In the genomic region with DNA sequence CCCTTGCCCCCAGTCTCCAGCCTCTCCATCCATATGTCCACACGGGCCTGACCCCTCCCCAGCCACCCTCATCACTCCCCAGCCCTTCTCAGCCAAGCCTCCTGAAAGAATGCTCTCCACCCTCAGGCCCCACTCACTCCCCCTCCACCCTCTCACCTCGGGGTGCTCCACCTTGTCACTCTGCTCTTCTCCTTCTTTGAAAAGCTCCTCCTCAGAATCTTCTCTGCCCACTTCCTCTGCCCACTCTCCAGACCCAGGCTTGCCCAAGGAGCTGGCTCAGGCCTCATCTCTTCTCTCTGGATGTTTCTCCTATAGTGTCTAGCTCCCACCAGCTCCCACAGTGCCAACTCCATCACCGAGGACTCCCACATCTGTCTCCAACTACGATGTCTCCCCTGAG, we compare ENCODE assay signal across 21 cellular contexts. TPM values are rescaled to one million over a fixed set of nuclear protein-coding genes. Genes with fewer than 3 reads are reported as not detected.
"Had no signal": no experiment of that assay in that cellular context is flagged by ENCODE, and none has a peak within 500 bp of the region (broad histone marks: within the 10 kb centered on the region; RNA-seq: fewer than 3 reads in every experiment).

No MANE protein-coding gene starts in this region.

- H3K9me3 ChIP-seq: colonic mucosa, right atrium auricular region, upper lobe of right lung had no signal

- DNase-seq: activated CD4-positive, alpha-beta T cell treated with anti-CD3 and anti-CD28 coated beads, Interleukin-2, amount 10 ng/mL, durations not matched to agents 24 days and 14 days; activated CD4-positive, CD25-positive, alpha-beta regulatory T cell; activated CD8-positive, alpha-beta memory T cell treated with anti-CD3 and anti-CD28 coated beads, Interleukin-2, amount 10 ng/mL, durations not matched to agents 7 days and 5 days; activated gamma-delta T cell; activated T-cell treated with anti-CD3 and anti-CD28 coated beads, Interleukin-2, amount 50 U/mL, for 1 hour; colonic mucosa; islet precursor cell; natural killer cell; occipital lobe; SHP77 treated with DMSO at 0.1 percent for 48 hours; stimulated activated CD4-positive, alpha-beta T cell treated with anti-CD3 and anti-CD28 coated beads, Interleukin-15, amount 100 ng/mL, for 24 hours; stimulated activated CD4-positive, alpha-beta T cell treated with anti-CD3 and anti-CD28 coated beads, Interleukin-4, amount 100 ng/mL, for 24 hours; upper lobe of right lung had no signal

- H3K36me3 Mint-ChIP-seq: activated CD8-positive, alpha-beta memory T cell treated with anti-CD3 and anti-CD28 coated beads, Interleukin-2, amount 10 ng/mL, durations not matched to agents 7 days and 5 days; natural killer cell had no signal

- H3K27me3 ChIP-seq: cardiac muscle cell, colonic mucosa, right atrium auricular region, upper lobe of right lung had no signal

- H3K4me3 ChIP-seq: cardiac muscle cell, colonic mucosa, lung, right atrium auricular region, upper lobe of right lung had no signal

- H3K36me3 ChIP-seq: cardiac muscle cell, colonic mucosa, right atrium auricular region, upper lobe of right lung had no signal

- H3K4me3 Mint-ChIP-seq: activated CD4-positive, alpha-beta T cell treated with anti-CD3 and anti-CD28 coated beads, Interleukin-2, amount 10 ng/mL, durations not matched to agents 24 days and 14 days; activated CD8-positive, alpha-beta memory T cell treated with anti-CD3 and anti-CD28 coated beads, Interleukin-2, amount 10 ng/mL, durations not matched to agents 7 days and 5 days; natural killer cell; stimulated activated naive CD8-positive, alpha-beta T cell treated with anti-CD3 and anti-CD28 coated beads, Interleukin-15, Interleukin-2, amounts not matched to agents 100 ng/mL and 50 ng/mL, for 24 hours had no signal

- H3K4me1 ChIP-seq: colonic mucosa had no signal

- H3K27ac ChIP-seq: cardiac muscle cell, colonic mucosa, right atrium auricular region, upper lobe of right lung had no signal

- H3K9me3 Mint-ChIP-seq: activated CD4-positive, alpha-beta T cell treated with anti-CD3 and anti-CD28 coated beads, Interleukin-2, amount 10 ng/mL, durations not matched to agents 24 days and 14 days; natural killer cell; stimulated activated naive CD8-positive, alpha-beta T cell treated with anti-CD3 and anti-CD28 coated beads, Interleukin-15, Interleukin-2, amounts not matched to agents 100 ng/mL and 50 ng/mL, for 24 hours had no signal

- ATAC-seq: activated CD8-positive, alpha-beta memory T cell treated with anti-CD3 and anti-CD28 coated beads, Interleukin-2, amount 10 ng/mL, durations not matched to agents 7 days and 5 days; esophagus mucosa; natural killer cell; SK-N-SH treated with all-trans-retinoic acid at 6 μM for 48 hours; upper lobe of right lung had no signal

- H3K27me3 Mint-ChIP-seq: activated CD4-positive, alpha-beta T cell treated with anti-CD3 and anti-CD28 coated beads, Interleukin-2, amount 10 ng/mL, durations not matched to agents 24 days and 14 days; activated CD8-positive, alpha-beta memory T cell treated with anti-CD3 and anti-CD28 coated beads, Interleukin-2, amount 10 ng/mL, durations not matched to agents 7 days and 5 days; stimulated activated naive CD8-positive, alpha-beta T cell treated with anti-CD3 and anti-CD28 coated beads, Interleukin-15, Interleukin-2, amounts not matched to agents 100 ng/mL and 50 ng/mL, for 24 hours had no signal

- H3K27ac Mint-ChIP-seq: activated CD4-positive, alpha-beta T cell treated with anti-CD3 and anti-CD28 coated beads, Interleukin-2, amount 10 ng/mL, durations not matched to agents 24 days and 14 days; activated CD8-positive, alpha-beta memory T cell treated with anti-CD3 and anti-CD28 coated beads, Interleukin-2, amount 10 ng/mL, durations not matched to agents 7 days and 5 days; natural killer cell; progenitor cell of endocrine pancreas; stimulated activated naive CD8-positive, alpha-beta T cell treated with anti-CD3 and anti-CD28 coated beads, Interleukin-15, Interleukin-2, amounts not matched to agents 100 ng/mL and 50 ng/mL, for 24 hours had no signal

RNA-seq across cellular contexts. Expression of a gene that starts 13.9 kb away (rescaled TPM):
- total RNA-seq: activated CD8-positive, alpha-beta memory T cell treated with anti-CD3 and anti-CD28 coated beads, Interleukin-2, amount 10 ng/mL, durations not matched to agents 7 days and 5 days; T-helper 2 cell treated with Interferon-gamma antibody and Interleukin-4, amounts not matched to agents 100 ng/mL and 5 ng/mL, for 36 hours had no signal

RNA-seq across cellular contexts. Expression of a gene that starts 27.3 kb away (rescaled TPM):
- total RNA-seq: activated CD4-positive, alpha-beta T cell treated with anti-CD3 and anti-CD28 coated beads, Interleukin-2, amount 10 ng/mL, durations not matched to agents 24 days and 14 days; activated CD8-positive, alpha-beta memory T cell treated with anti-CD3 and anti-CD28 coated beads, Interleukin-2, amount 10 ng/mL, durations not matched to agents 7 days and 5 days; esophagus mucosa; T-helper 2 cell treated with Interferon-gamma antibody and Interleukin-4, amounts not matched to agents 100 ng/mL and 5 ng/mL, for 36 hours had no signal
